In the genomic region with DNA sequence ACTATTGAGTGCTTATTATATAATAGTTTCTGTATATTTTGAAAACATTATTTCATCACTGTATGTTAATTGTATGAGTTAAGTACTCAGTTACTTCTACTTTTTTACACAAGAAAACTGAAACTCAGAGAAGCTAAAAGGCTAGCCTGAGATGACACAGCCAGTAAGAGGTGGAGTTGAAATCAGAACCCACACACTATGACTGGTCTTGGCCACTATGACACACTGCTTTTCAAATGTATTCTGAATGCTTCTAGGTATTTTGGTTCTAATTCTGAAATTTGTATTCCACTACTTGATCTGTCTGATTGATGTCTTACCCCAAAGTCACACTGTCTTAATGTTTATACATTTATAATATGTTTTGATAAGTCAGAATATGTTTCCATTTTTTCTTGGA, we compare ENCODE assay signal across 18 cellular contexts.
DNase-seq lines count a peak whose midpoint lies in the region; ATAC-seq and TF ChIP-seq lines count a peak whose summit lies in the region.
"Had no signal": no experiment of that assay in that cellular context is flagged by ENCODE, and none has a peak within 500 bp of the region (broad histone marks: within the 10 kb centered on the region; RNA-seq: fewer than 3 reads in every experiment).

No MANE protein-coding gene starts in this region.

- H3K36me3 ChIP-seq in upper lobe of right lung: no peaks in the 10 kb centered on the region
- H3K36me3 ChIP-seq: BLaER1 treated with 17β-estradiol and CSF1 and Interleukin-3, amounts not matched to agents 10 nM and 100 nM; esophagus squamous epithelium had no signal

- no peaks in the 10 kb centered on the region for H3K9me3 ChIP-seq in upper lobe of right lung
- H3K9me3 ChIP-seq: BLaER1 treated with 17β-estradiol and CSF1 and Interleukin-3, amounts not matched to agents 10 nM and 100 nM; esophagus squamous epithelium; mucosa of descending colon had no signal

- intact Hi-C loops in upper lobe of right lung (cut with DNase I): no loop called here
- intact Hi-C loops in lower leg skin (cut with DNase I; ENCODE audit: low total_unique reads): no loop called here
- intact Hi-C loops in sciatic nerve (cut with DNase I): no loop called here

- TF ChIP-seq POLR2A in lower leg skin (IDR thresholded peaks at IDR 0.05): no peak

- no peaks in the 10 kb centered on the region for H3K27me3 ChIP-seq in upper lobe of right lung
- H3K27me3 ChIP-seq: BLaER1 treated with 17β-estradiol and CSF1 and Interleukin-3, amounts not matched to agents 10 nM and 100 nM; esophagus squamous epithelium had no signal

- DNase-seq in LHCN-M2 (ENCODE audit: low read depth): peak; percentile 18
- peak; percentile 1 for DNase-seq in fibroblast of pulmonary artery (ENCODE audit: low read depth)
- DNase-seq in upper lobe of right lung: no peak
- DNase-seq in lower leg skin (ENCODE audit: low spot score in 2 of 2): no peak
- DNase-seq in sciatic nerve (ENCODE audit: low spot score): no peak
- no peak for DNase-seq in NCI-H2171 treated with DMSO at 0.1 percent for 48 hours (lab: John Stamatoyannopoulos, UW)
- DNase-seq: activated naive CD4-positive, alpha-beta T cell; esophagus squamous epithelium; mucosa of descending colon; NCI-H1092; NCI-H524 treated with DMSO at 0.1 percent for 48 hours; stimulated activated CD4-positive, alpha-beta T cell treated with anti-CD3 and anti-CD28 coated beads, Interleukin-4, amount 100 ng/mL, for 1 hour; T1000 had no signal

- TF ChIP-seq CTCF in fibroblast of pulmonary artery (IDR thresholded peaks at IDR 0.05; ENCODE audit: low read length, missing control alignments): no peak
- no peak for TF ChIP-seq CTCF in upper lobe of right lung (IDR thresholded peaks at IDR 0.05)
- no peak for TF ChIP-seq CTCF in lower leg skin (IDR thresholded peaks at IDR 0.05)

- no peak overlapping the region for H3K27ac ChIP-seq in upper lobe of right lung
- H3K27ac ChIP-seq: BLaER1 treated with 17β-estradiol and CSF1 and Interleukin-3, amounts not matched to agents 10 nM and 100 nM; esophagus squamous epithelium had no signal

- no peaks in the 10 kb centered on the region for H3K4me1 ChIP-seq in upper lobe of right lung
- H3K4me1 ChIP-seq: esophagus squamous epithelium had no signal

- H3K4me3 ChIP-seq in fibroblast of pulmonary artery (replicated peaks; ENCODE audit: low read depth, low read length): no peak overlapping the region
- no peak overlapping the region for H3K4me3 ChIP-seq in upper lobe of right lung
- no peak overlapping the region for H3K4me3 ChIP-seq in lower leg skin (ENCODE audit: low read depth, poor library complexity, severe bottlenecking)
- H3K4me3 ChIP-seq: BLaER1 treated with 17β-estradiol and CSF1 and Interleukin-3, amounts not matched to agents 10 nM and 100 nM; esophagus squamous epithelium; mucosa of descending colon had no signal

- ATAC-seq in GM18519 (IDR thresholded peaks at IDR 0.05; ENCODE audit: low FRiP score, unreplicated experiment) (peak; percentile 89), HG02610 (IDR thresholded peaks at IDR 0.05; ENCODE audit: unreplicated experiment) (peak; percentile 77), upper lobe of right lung (no peak), sciatic nerve (no peak)
- ATAC-seq: HepG2, mucosa of descending colon, Right ventricle myocardium inferior had no signal

Comparison
In these comparisons a context has a peak if more than half of its experiments do, and no peak if none do; other contexts are left out.
1. ATAC-seq: peak in GM18519 (single experiment) and HG02610 (single experiment); none in upper lobe of right lung (single experiment) and sciatic nerve (single experiment).
2. DNase-seq: peak in LHCN-M2 (single experiment) and fibroblast of pulmonary artery (single experiment); none in upper lobe of right lung (single experiment), lower leg skin (0 of 2), sciatic nerve (single experiment) and NCI-H2171 treated with DMSO at 0.1 percent for 48 hours (single experiment).